25 cellular contexts compared by ENCODE assay signal in genomic region chr4:127575888-127576287, GRCh38. TPM values are rescaled to one million over a fixed set of nuclear protein-coding genes. Genes with fewer than 3 reads are reported as not detected.
"Had no signal": no experiment of that assay in that cellular context is flagged by ENCODE, and none has a peak within 500 bp of the region (broad histone marks: within the 10 kb centered on the region; RNA-seq: fewer than 3 reads in every experiment).

No MANE protein-coding gene starts in this region.

- DNase-seq: activated CD4-positive, alpha-beta memory T cell treated with anti-CD3 and anti-CD28 coated beads, Interleukin-2, amount 10 ng/mL, durations not matched to agents 7 days and 5 days; activated CD4-positive, alpha-beta T cell treated with anti-CD3 and anti-CD28 coated beads for 1 hour; activated CD4-positive, alpha-beta T cell treated with anti-CD3 and anti-CD28 coated beads, Interleukin-2, amount 10 ng/mL, durations not matched to agents 7 days and 5 days; activated T-cell treated with anti-CD3 and anti-CD28 coated beads, Interleukin-2, amount 50 U/mL, for 4 hours; aorta; body of pancreas; colonic mucosa; effector CD8-positive, alpha-beta T cell; gastrocnemius medialis; glutamatergic neuron; left cardiac atrium; mammary epithelial cell; midbrain; naive thymus-derived CD8-positive, alpha-beta T cell; occipital lobe; right cardiac atrium; stimulated activated CD4-positive, alpha-beta T cell treated with anti-CD3 and anti-CD28 coated beads, Interleukin-2, amount 100 ng/mL, for 48 hours; stimulated activated naive CD4-positive, alpha-beta T cell treated with Interleukin-2 at 50 U/mL for 16 hours; T-helper 17 cell; T1000 had no signal

- H3K4me3 ChIP-seq: body of pancreas, colonic mucosa, gastrocnemius medialis, hepatocyte, neural progenitor cell, tibial nerve had no signal

- H3K9ac ChIP-seq: neural progenitor cell had no signal

- H3K79me2 ChIP-seq: hepatocyte had no signal

- H3K36me3 ChIP-seq: colonic mucosa, gastrocnemius medialis, neural progenitor cell, tibial nerve had no signal

- H2AFZ ChIP-seq: hepatocyte, neural progenitor cell had no signal

- H3K27ac ChIP-seq: body of pancreas, colonic mucosa, gastrocnemius medialis, hepatocyte, neural progenitor cell, tibial nerve had no signal

- H3K4me2 ChIP-seq: hepatocyte, neural progenitor cell had no signal

- ATAC-seq: activated naive CD4-positive, alpha-beta T cell treated with anti-CD3 and anti-CD28 coated beads, Interleukin-2, amount 50 U/mL, for 72 hours; activated T-cell treated with anti-CD3 and anti-CD28 coated beads, Interleukin-2, amount 50 U/mL, for 4 hours; activated T-helper 17 cell treated with anti-CD3 and anti-CD28 coated beads, Interleukin-2, amount 50 U/mL, for 72 hours; body of pancreas; gastrocnemius medialis; left cardiac atrium; naive thymus-derived CD8-positive, alpha-beta T cell; right cardiac atrium; T-helper 17 cell had no signal

- H3K4me1 ChIP-seq: body of pancreas, colonic mucosa, gastrocnemius medialis, tibial nerve had no signal

- H3K9me3 ChIP-seq: body of pancreas, colonic mucosa, gastrocnemius medialis, tibial nerve had no signal

- H3K27me3 ChIP-seq: body of pancreas, colonic mucosa, gastrocnemius medialis, hepatocyte, neural progenitor cell, tibial nerve had no signal

RNA-seq across cellular contexts. Expression of gene INTU, which starts 56.9 kb away (rescaled TPM):
- total RNA-seq: activated CD4-positive, alpha-beta memory T cell treated with anti-CD3 and anti-CD28 coated beads, Interleukin-2, amount 10 ng/mL, durations not matched to agents 7 days and 5 days had no signal
